12 cellular contexts compared by ENCODE assay signal in the genomic region with DNA sequence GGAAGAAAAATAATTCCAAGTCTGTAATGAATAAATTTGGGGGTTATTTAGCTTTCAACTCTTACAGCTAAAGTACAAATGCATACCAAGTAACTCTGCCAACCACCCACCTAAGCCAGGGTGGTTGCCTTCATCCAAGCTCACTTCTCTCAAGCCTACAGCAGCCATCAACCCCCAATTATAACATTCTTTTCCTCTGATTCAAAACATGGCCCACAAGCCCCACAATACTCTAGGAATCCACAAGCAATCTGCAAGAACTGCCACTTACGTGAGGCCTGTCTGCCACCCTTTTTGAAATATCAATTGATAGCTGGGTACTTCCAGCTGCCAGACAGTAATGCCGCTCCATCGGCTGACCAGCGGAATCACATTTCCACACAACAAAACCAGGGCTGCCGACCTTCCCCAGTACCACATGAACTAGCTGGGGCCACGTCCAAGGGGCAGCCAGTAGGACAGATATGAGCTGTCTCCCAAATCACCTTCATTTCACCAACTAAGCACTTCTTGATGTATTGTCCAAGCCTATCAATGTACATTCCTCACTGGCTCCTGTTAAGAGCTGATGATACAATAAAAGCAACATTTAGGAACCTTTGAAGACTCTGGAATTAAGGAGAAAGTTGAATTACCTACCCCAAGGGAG. TPM values are rescaled to one million over a fixed set of nuclear protein-coding genes. Genes with fewer than 3 reads are reported as not detected.
DNase-seq lines count a peak whose midpoint lies in the region; ATAC-seq and TF ChIP-seq lines count a peak whose summit lies in the region.
"Had no signal": no experiment of that assay in that cellular context is flagged by ENCODE, and none has a peak within 500 bp of the region (broad histone marks: within the 10 kb centered on the region; RNA-seq: fewer than 3 reads in every experiment).

No MANE protein-coding gene starts in this region.

- H2BK15ac ChIP-seq in H9 (ENCODE audit: low read depth, low read length), result no peak overlapping the region

- H2BK120ac ChIP-seq in H9 (ENCODE audit: low read depth, low read length, poor library complexity, severe bottlenecking), result no peak overlapping the region

- H3K23ac ChIP-seq in H9 (ENCODE audit: insufficient read length, low read depth, low read length), result no peak overlapping the region

- H3K9me3 Mint-ChIP-seq in H9, result no peaks in the 10 kb centered on the region
- H3K9me3 Mint-ChIP-seq in activated B cell treated with CpG ODN at 0.5 μM for 24 hours, result no peaks in the 10 kb centered on the region
- no peaks in the 10 kb centered on the region for H3K9me3 Mint-ChIP-seq in immature natural killer cell

- H3K14ac ChIP-seq in H9 (ENCODE audit: insufficient read depth, low read length), result no peak overlapping the region

- ATAC-seq in activated B cell treated with CpG ODN at 0.5 μM for 24 hours (ENCODE audit: low read depth) (no peak), lower lobe of right lung (no peak), HG03378 (IDR thresholded peaks at IDR 0.05; ENCODE audit: unreplicated experiment) (no peak), GM19467 (IDR thresholded peaks at IDR 0.05; ENCODE audit: unreplicated experiment) (no peak)

- H2BK20ac ChIP-seq in H9 (ENCODE audit: low read depth, low read length, poor library complexity, severe bottlenecking), result no peak overlapping the region

- no peak overlapping the region for H3T11ph ChIP-seq in H9 (ENCODE audit: low read length)

- H4K20me1 ChIP-seq in H9 (ENCODE audit: control insufficient read depth, insufficient read depth, insufficient read length), result no peaks in the 10 kb centered on the region

- H3K4me2 ChIP-seq in H9 (ENCODE audit: insufficient read depth, insufficient read length, low read length), result no peak overlapping the region

- H3K27ac Mint-ChIP-seq in H9 (0 out of 7 replicates have a peak overlapping the region, but pooled peaks of 2 of the 3 experiments have one; percentile 12 to 34), activated B cell treated with CpG ODN at 0.5 μM for 24 hours (peak overlapping the region; percentile 50), immature natural killer cell (peak overlapping the region; percentile 12 to 92 (median 67))

- peaks cover 5% of the 10 kb centered on the region for H3K79me1 ChIP-seq in H9 (ENCODE audit: insufficient read depth, low read depth, low read length, poor library complexity, severe bottlenecking)

- H3K4me3 ChIP-seq in lower lobe of right lung, result no peak overlapping the region
- H3K4me3 ChIP-seq: left ventricle myocardium inferior had no signal

- H3K4me1 ChIP-seq in H9 (ENCODE audit: insufficient read depth, low read length), result peaks cover 15% of the 10 kb centered on the region; the same call in 1 of the 2 replicates
- H3K4me1 ChIP-seq in lower lobe of right lung, result peaks cover 52% of the 10 kb centered on the region

- no peak overlapping the region for H4K91ac ChIP-seq in H9 (ENCODE audit: insufficient read length, low read depth, low read length)

- H3K9ac ChIP-seq in H9 (ENCODE audit: extremely low read depth, insufficient read length, low read length), result no peak overlapping the region

- POLR2A ChIA-PET in activated B cell treated with CpG ODN at 0.5 μM for 24 hours (lab: Charles Lee), result interaction anchor here (0.7 to 6.0 kb wide), 5 partner anchors 16 to 575 kb away, joined by 3 to 68 read pairs (median 3); partner anchors contain the start of gene SDE2

- H3K36me3 ChIP-seq in lower lobe of right lung, result peaks cover 25% of the 10 kb centered on the region

- H3K9me3 ChIP-seq in H9 (ENCODE audit: control insufficient read depth, low read depth, low read length) (no peaks in the 10 kb centered on the region), lower lobe of right lung (no peaks in the 10 kb centered on the region)
- H3K9me3 ChIP-seq: left ventricle myocardium inferior had no signal

- no peak overlapping the region for H4K5ac ChIP-seq in H9 (ENCODE audit: insufficient read length, low read depth, low read length)

- no CpG with 5 or more reads among the region's 6 CpGs for WGBS in H9 (ENCODE audit: extremely low coverage, insufficient read length, low lambda C conversion rate)

- intact Hi-C loops in activated B cell treated with CpG ODN at 0.5 μM for 24 hours (cut with micrococcal nuclease), result loop anchor here (5.0 to 10.0 kb wide), 7 partner anchors 172 to 990 kb away; partner anchors contain the start of genes H3-3A, PARP1, SRP9 and WDR26
- intact Hi-C loops in lower lobe of right lung (cut with DNase I), result no loop called here

- no peak overlapping the region for H3K4ac ChIP-seq in H9 (ENCODE audit: low read depth, low read length)

- DNase-seq in A172 (ENCODE audit: low spot score) (peak; percentile 76), H9 (no peak), activated B cell treated with CpG ODN at 0.5 μM for 24 hours (no peak), immature natural killer cell (no peak), NCI-H2171 treated with DMSO at 0.1 percent for 48 hours (lab: John Stamatoyannopoulos, UW) (no peak), lower lobe of right lung (no peak)
- DNase-seq: activated gamma-delta T cell, DMS79, GOT3, left ventricle myocardium inferior had no signal

- no peak overlapping the region for H2BK5ac ChIP-seq in H9 (ENCODE audit: insufficient read length, low read length)

- H3K4me1 Mint-ChIP-seq in H9, result peaks cover 46 to 52% of the 10 kb centered on the region in 2 experiments
- H3K4me1 Mint-ChIP-seq in activated B cell treated with CpG ODN at 0.5 μM for 24 hours, result peaks cover 63% of the 10 kb centered on the region
- peaks cover 67 to 85% of the 10 kb centered on the region in 2 donors for H3K4me1 Mint-ChIP-seq in immature natural killer cell

- H2AK5ac ChIP-seq in H9 (ENCODE audit: insufficient read length, low read length), result no peak overlapping the region

- peaks cover 13% of the 10 kb centered on the region for H3K27me3 Mint-ChIP-seq in H9 (ENCODE audit: low read depth)
- no peaks in the 10 kb centered on the region for H3K27me3 Mint-ChIP-seq in activated B cell treated with CpG ODN at 0.5 μM for 24 hours
- peaks cover 2 to 15% (median 12%) of the 10 kb centered on the region in 3 donors for H3K27me3 Mint-ChIP-seq in immature natural killer cell (ENCODE audit: low read depth in 3 of 3)

- CTCF ChIA-PET in activated B cell treated with CpG ODN at 0.5 μM for 24 hours (lab: Charles Lee), result interaction anchor here (1.0 to 1.6 kb wide), 4 partner anchors 11 to 50 kb away, joined by 3 to 4 read pairs (median 3); no protein-coding TSS in a partner anchor

- H3K56ac ChIP-seq in H9 (ENCODE audit: insufficient read length, low read depth, low read length), result no peak overlapping the region

- peaks cover 16% of the 10 kb centered on the region for H3K23me2 ChIP-seq in H9 (ENCODE audit: insufficient read length, low read depth, low read length, poor library complexity, severe bottlenecking)

- no peak overlapping the region for H3K18ac ChIP-seq in H9 (ENCODE audit: insufficient read length, low read depth, low read length)

- no peak for TF ChIP-seq CTCF in H9 (conservative IDR thresholded peaks at IDR 0.05)
- no peak for TF ChIP-seq CTCF in activated B cell treated with CpG ODN at 0.5 μM for 24 hours (IDR thresholded peaks at IDR 0.05)
- no peak for TF ChIP-seq CTCF in lower lobe of right lung (IDR thresholded peaks at IDR 0.05)

- H3K4me3 Mint-ChIP-seq in H9 (peak overlapping the region in 1 of 2 experiments; percentile 98; a peak in 2 of 5 replicates), activated B cell treated with CpG ODN at 0.5 μM for 24 hours (no peak overlapping the region), immature natural killer cell (peak overlapping the region; percentile 56 to 98 (median 92))

- H3K36me3 Mint-ChIP-seq in H9 (ENCODE audit: insufficient read depth in 1 of 3, low read depth in 3 of 3) (peaks cover 2 to 6% (median 5%) of the 10 kb centered on the region in 3 experiments; a peak in 5 of 7 replicates), activated B cell treated with CpG ODN at 0.5 μM for 24 hours (ENCODE audit: low read depth) (peaks cover 40% of the 10 kb centered on the region), immature natural killer cell (peaks cover 4% of the 10 kb centered on the region in 3 donors)

- no peak overlapping the region for H2AFZ ChIP-seq in H9 (ENCODE audit: low read length)

- no peak overlapping the region for H2BK12ac ChIP-seq in H9 (ENCODE audit: insufficient read length, low read depth, low read length)

- peaks cover 31% of the 10 kb centered on the region for H3K79me2 ChIP-seq in H9 (ENCODE audit: insufficient read depth, low read length)

- no peaks in the 10 kb centered on the region for H3K27me3 ChIP-seq in H9 (ENCODE audit: insufficient read depth, low read length)
- no peaks in the 10 kb centered on the region for H3K27me3 ChIP-seq in lower lobe of right lung (ENCODE audit: low read depth)

- H4K8ac ChIP-seq in H9 (replicated peaks; ENCODE audit: insufficient read length, low read depth, low read length), result no peak overlapping the region

- H3K27ac ChIP-seq in H9 (ENCODE audit: insufficient read length, low read depth, low read length) (no peak overlapping the region), lower lobe of right lung (no peak overlapping the region)
- H3K27ac ChIP-seq: left ventricle myocardium inferior had no signal

RNA-seq across cellular contexts. Expression of gene LBR, which starts 3.2 kb away (rescaled TPM):
- total RNA-seq in A172 (2014; rRNA removed; shearing (Covaris generic)), result 71.0 and 72.5 TPM in 2 replicates
- total RNA-seq in H9 (2021) (60.9 and 61.9 TPM in 2 replicates), activated B cell treated with CpG ODN at 0.5 μM for 24 hours (93.1 and 113 TPM in 2 replicates), lower lobe of right lung (56.4 TPM)
- polyA plus RNA-seq in immature natural killer cell, result 100 to 1,000 TPM in 2 of 3 donors, 10 to 100 TPM in 1; 100.0 to 136 (median 117) TPM
